In the genomic region with DNA sequence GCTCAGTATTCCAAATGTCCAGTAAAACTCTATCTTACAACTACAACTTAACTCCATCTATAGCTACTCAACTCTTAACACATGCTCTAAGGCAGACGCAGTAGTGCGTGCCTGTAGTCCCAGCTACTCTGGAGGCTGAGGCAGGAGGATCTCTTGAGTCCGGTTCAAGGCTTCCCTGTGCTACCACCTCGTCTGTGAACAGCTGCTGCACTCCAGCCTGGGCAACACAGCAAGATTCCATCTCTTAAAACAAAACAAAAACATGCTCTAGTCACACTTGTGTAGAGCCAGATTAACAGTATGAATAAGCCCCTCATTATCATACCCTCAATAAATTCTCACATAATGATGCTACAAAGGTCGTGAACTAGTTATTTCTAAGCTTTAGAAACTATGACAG, we compare ENCODE assay signal across 13 cellular contexts. TPM values are rescaled to one million over a fixed set of nuclear protein-coding genes. Genes with fewer than 3 reads are reported as not detected.
DNase-seq lines count a peak whose midpoint lies in the region; ATAC-seq and TF ChIP-seq lines count a peak whose summit lies in the region.
"Had no signal": no experiment of that assay in that cellular context is flagged by ENCODE, and none has a peak within 500 bp of the region (broad histone marks: within the 10 kb centered on the region; RNA-seq: fewer than 3 reads in every experiment).

No MANE protein-coding gene starts in this region.

- no peaks in the 10 kb centered on the region for H3K9me3 Mint-ChIP-seq in HFFc6
- H3K9me3 Mint-ChIP-seq in activated naive CD8-positive, alpha-beta T cell treated with anti-CD3 and anti-CD28 coated beads, Interleukin-2, amount 50 U/mL, for 24 hours, result no peaks in the 10 kb centered on the region
- H3K9me3 Mint-ChIP-seq in naive thymus-derived CD8-positive, alpha-beta T cell, result no peaks in the 10 kb centered on the region

- no peaks in the 10 kb centered on the region for H3K27me3 ChIP-seq in BLaER1
- H3K27me3 ChIP-seq: gastroesophageal sphincter, uterus had no signal

- peaks cover 49% of the 10 kb centered on the region for H3K4me1 ChIP-seq in BLaER1

- POLR2A ChIA-PET in naive thymus-derived CD8-positive, alpha-beta T cell (lab: Charles Lee), result interaction anchor here (0.6 to 0.8 kb wide), 2 partner anchors 179 to 655 kb away, joined by 3 read pairs; partner anchors contain the start of gene EIF4H

- H3K36me3 Mint-ChIP-seq in HFFc6 (ENCODE audit: low read depth), result peaks cover 33% of the 10 kb centered on the region
- peaks cover 58% of the 10 kb centered on the region for H3K36me3 Mint-ChIP-seq in activated naive CD8-positive, alpha-beta T cell treated with anti-CD3 and anti-CD28 coated beads, Interleukin-2, amount 50 U/mL, for 24 hours (ENCODE audit: low read depth)
- H3K36me3 Mint-ChIP-seq in naive thymus-derived CD8-positive, alpha-beta T cell, result peaks cover 0 to 63% (median 8%) of the 10 kb centered on the region in 3 donors

- peak overlapping the region; percentile 90 for H3K4me3 Mint-ChIP-seq in HFFc6
- H3K4me3 Mint-ChIP-seq in activated naive CD8-positive, alpha-beta T cell treated with anti-CD3 and anti-CD28 coated beads, Interleukin-2, amount 50 U/mL, for 24 hours, result peak overlapping the region; percentile 90
- H3K4me3 Mint-ChIP-seq in naive thymus-derived CD8-positive, alpha-beta T cell, result peak overlapping the region in 9 of 10 donors; percentile 0 to 95 (median 61)

- peak overlapping the region; percentile 55 for H3K27ac Mint-ChIP-seq in HFFc6
- peak overlapping the region; percentile 72 for H3K27ac Mint-ChIP-seq in activated naive CD8-positive, alpha-beta T cell treated with anti-CD3 and anti-CD28 coated beads, Interleukin-2, amount 50 U/mL, for 24 hours
- peak overlapping the region in 7 of 10 donors; percentile 17 to 89 (median 43) for H3K27ac Mint-ChIP-seq in naive thymus-derived CD8-positive, alpha-beta T cell

- no peak for TF ChIP-seq CTCF in HFFc6 (IDR thresholded peaks at IDR 0.05)

- no peak for ATAC-seq in activated naive CD8-positive, alpha-beta T cell treated with anti-CD3 and anti-CD28 coated beads, Interleukin-2, amount 50 U/mL, for 24 hours
- no peak for ATAC-seq in naive thymus-derived CD8-positive, alpha-beta T cell
- ATAC-seq in GM21423 (IDR thresholded peaks at IDR 0.05; ENCODE audit: unreplicated experiment), result no peak
- ATAC-seq: gastroesophageal sphincter had no signal

- H3K36me3 ChIP-seq in BLaER1, result peaks cover 54% of the 10 kb centered on the region
- H3K36me3 ChIP-seq: uterus had no signal

- peak overlapping the region; percentile 86 for H3K4me2 ChIP-seq in BLaER1

- H3K27ac ChIP-seq in BLaER1, result no peak overlapping the region

- no peaks in the 10 kb centered on the region for H3K9me3 ChIP-seq in BLaER1
- H3K9me3 ChIP-seq: gastroesophageal sphincter, uterus had no signal

- H4K20me1 ChIP-seq in BLaER1, result peaks cover 82% of the 10 kb centered on the region

- DNase-seq in HFFc6 (no peak), SHP77 (lab: John Stamatoyannopoulos, UW) (no peak), epidermal melanocyte (ENCODE audit: insufficient read length, low spot score) (no peak)
- no peak for DNase-seq in activated naive CD8-positive, alpha-beta T cell treated with anti-CD3 and anti-CD28 coated beads, Interleukin-2, amount 50 U/mL, for 24 hours
- no peak for DNase-seq in naive thymus-derived CD8-positive, alpha-beta T cell
- DNase-seq in central memory CD4-positive, alpha-beta T cell, result no peak
- DNase-seq: cerebellar nuclear complex, HCEC 1CT, NCI-H187 treated with DMSO at 0.1 percent for 48 hours, uterus had no signal

- peaks cover 4% of the 10 kb centered on the region for H3K27me3 Mint-ChIP-seq in HFFc6 (ENCODE audit: insufficient read depth)
- H3K27me3 Mint-ChIP-seq in activated naive CD8-positive, alpha-beta T cell treated with anti-CD3 and anti-CD28 coated beads, Interleukin-2, amount 50 U/mL, for 24 hours, result no peaks in the 10 kb centered on the region
- no peaks in the 10 kb centered on the region for H3K27me3 Mint-ChIP-seq in naive thymus-derived CD8-positive, alpha-beta T cell

- H3K4me1 Mint-ChIP-seq in HFFc6 (ENCODE audit: low read depth), result peaks cover 35% of the 10 kb centered on the region
- H3K4me1 Mint-ChIP-seq in activated naive CD8-positive, alpha-beta T cell treated with anti-CD3 and anti-CD28 coated beads, Interleukin-2, amount 50 U/mL, for 24 hours, result peaks cover 57% of the 10 kb centered on the region
- H3K4me1 Mint-ChIP-seq in naive thymus-derived CD8-positive, alpha-beta T cell, result peaks cover 30 to 70% (median 66%) of the 10 kb centered on the region in 4 donors

- no peak overlapping the region for H3K9ac ChIP-seq in BLaER1

- H3K4me3 ChIP-seq in BLaER1, result no peak overlapping the region

RNA-seq across cellular contexts. Expression of gene BAZ1B, which starts 3.6 kb away (rescaled TPM):
- 10 to 100 TPM; 54.0 to 66.5 (median 63.8) TPM for total RNA-seq in HFFc6 (2021; fragmentation: NEBNext Ultra II Directional; extraction: Animal tissue kit (Norgen Biotek cat#: 25700))
- 10 to 100 TPM; 71.5 to 73.0 TPM for total RNA-seq in naive thymus-derived CD8-positive, alpha-beta T cell
- 10 to 100 TPM; 12.1 to 27.0 (median 17.0) TPM for polyA plus RNA-seq in naive thymus-derived CD8-positive, alpha-beta T cell

RNA-seq across cellular contexts. Expression of gene BCL7B, which starts 39.0 kb away (rescaled TPM):
- total RNA-seq in HFFc6 (2021; fragmentation: NEBNext Ultra II Directional; extraction: Animal tissue kit (Norgen Biotek cat#: 25700)), result 10 to 100 TPM; 46.7 to 58.1 (median 50.0) TPM
- 10 to 100 TPM; 59.5 to 64.6 TPM for total RNA-seq in naive thymus-derived CD8-positive, alpha-beta T cell
- polyA plus RNA-seq in naive thymus-derived CD8-positive, alpha-beta T cell, result 10 to 100 TPM; 76.6 to 96.3 (median 81.8) TPM

RNA-seq across cellular contexts. Expression of gene TBL2, which starts 59.9 kb away (rescaled TPM):
- total RNA-seq in HFFc6 (2021; fragmentation: NEBNext Ultra II Directional; extraction: Animal tissue kit (Norgen Biotek cat#: 25700)), result 10 to 100 TPM; 34.3 to 48.1 (median 38.8) TPM
- total RNA-seq in naive thymus-derived CD8-positive, alpha-beta T cell, result 10 to 100 TPM; 30.4 to 31.2 TPM
- polyA plus RNA-seq in naive thymus-derived CD8-positive, alpha-beta T cell, result 10 to 100 TPM; 13.4 to 19.6 (median 18.4) TPM
